ENCODE assay signal across 1 cellular context in the genomic region with DNA sequence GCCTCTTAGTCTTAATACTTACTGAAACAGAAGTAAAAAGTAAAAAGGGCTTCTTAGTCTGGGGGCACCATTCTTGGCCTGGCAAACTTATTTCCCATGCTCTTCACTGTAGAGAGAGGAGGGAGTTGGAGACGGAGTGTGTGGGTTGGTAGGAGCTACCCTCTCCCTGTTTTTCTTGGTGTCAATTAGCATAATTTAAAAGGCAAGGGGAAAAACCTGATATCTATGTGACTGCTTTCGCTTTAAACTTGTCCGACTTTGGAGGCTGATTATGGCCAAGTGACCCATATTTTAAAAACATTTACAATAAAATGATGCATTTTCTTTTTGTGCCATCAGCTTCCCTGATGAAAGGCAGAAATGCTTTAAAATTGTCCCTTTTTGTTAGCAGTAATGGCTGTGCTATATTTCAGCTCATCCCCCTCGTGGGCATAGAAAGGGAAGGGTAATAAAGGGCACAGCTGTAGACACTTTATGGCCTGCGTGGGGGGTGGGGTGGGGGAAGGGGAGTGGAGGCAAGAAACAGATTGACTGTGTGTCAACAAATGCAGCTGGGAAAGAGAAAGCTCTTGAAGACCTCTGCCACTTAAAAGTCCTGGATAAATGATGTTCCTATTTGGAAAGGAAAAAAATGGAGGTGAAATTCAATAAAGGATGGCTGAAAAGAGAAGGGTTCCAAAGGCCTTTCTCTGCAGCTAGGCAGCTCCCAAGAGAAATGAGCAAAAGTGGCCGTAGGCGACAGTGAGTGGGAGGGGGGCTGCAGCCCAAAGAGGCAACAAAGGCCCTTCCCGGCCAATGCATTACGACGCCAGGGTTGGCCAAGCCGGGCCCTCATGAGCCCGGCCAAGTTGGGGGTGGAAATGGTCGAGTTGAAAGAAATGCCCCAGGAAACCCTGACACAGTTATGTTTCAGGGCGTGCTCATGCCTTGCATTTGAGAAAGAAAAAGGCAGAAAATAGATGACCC.
TF ChIP-seq lines count a peak whose summit lies in the region.

No MANE protein-coding gene starts in this region.

TF ChIP-seq in HEK293, 187 proteins besides CTCF, POLR2A, EP300 and RAD21 (continued from another document):
- TF ChIP-seq ZNF114 (tag by site-specific recombination; IDR thresholded peaks at IDR 0.05), result no peak
- TF ChIP-seq KLF1 (tag by site-specific recombination; IDR thresholded peaks at IDR 0.05), result no peak
- TF ChIP-seq ZNF513 (tag by site-specific recombination; IDR thresholded peaks at IDR 0.05), result no peak
- TF ChIP-seq, protein P1, sequence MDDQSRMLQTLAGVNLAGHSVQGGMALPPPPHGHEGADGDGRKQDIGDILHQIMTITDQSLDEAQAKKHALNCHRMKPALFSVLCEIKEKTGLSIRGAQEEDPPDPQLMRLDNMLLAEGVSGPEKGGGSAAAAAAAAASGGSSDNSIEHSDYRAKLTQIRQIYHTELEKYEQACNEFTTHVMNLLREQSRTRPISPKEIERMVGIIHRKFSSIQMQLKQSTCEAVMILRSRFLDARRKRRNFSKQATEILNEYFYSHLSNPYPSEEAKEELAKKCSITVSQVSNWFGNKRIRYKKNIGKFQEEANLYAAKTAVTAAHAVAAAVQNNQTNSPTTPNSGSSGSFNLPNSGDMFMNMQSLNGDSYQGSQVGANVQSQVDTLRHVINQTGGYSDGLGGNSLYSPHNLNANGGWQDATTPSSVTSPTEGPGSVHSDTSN (CRISPR knock-in tag; IDR thresholded peaks at IDR 0.05), result no peak
- TF ChIP-seq, protein P2, sequence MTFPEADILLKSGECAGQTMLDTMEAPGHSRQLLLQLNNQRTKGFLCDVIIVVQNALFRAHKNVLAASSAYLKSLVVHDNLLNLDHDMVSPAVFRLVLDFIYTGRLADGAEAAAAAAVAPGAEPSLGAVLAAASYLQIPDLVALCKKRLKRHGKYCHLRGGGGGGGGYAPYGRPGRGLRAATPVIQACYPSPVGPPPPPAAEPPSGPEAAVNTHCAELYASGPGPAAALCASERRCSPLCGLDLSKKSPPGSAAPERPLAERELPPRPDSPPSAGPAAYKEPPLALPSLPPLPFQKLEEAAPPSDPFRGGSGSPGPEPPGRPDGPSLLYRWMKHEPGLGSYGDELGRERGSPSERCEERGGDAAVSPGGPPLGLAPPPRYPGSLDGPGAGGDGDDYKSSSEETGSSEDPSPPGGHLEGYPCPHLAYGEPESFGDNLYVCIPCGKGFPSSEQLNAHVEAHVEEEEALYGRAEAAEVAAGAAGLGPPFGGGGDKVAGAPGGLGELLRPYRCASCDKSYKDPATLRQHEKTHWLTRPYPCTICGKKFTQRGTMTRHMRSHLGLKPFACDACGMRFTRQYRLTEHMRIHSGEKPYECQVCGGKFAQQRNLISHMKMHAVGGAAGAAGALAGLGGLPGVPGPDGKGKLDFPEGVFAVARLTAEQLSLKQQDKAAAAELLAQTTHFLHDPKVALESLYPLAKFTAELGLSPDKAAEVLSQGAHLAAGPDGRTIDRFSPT (tag by site-specific recombination; IDR thresholded peaks at IDR 0.05), result no peak
- peak; percentile 73 for TF ChIP-seq EGR2 (tag by site-specific recombination; IDR thresholded peaks at IDR 0.05; ENCODE audit: low read depth)
- TF ChIP-seq KLF16 (tag by site-specific recombination; IDR thresholded peaks at IDR 0.05), result no peak
- no peak for TF ChIP-seq ZBTB10 (tag by site-specific recombination; IDR thresholded peaks at IDR 0.05)
- TF ChIP-seq, protein P3, sequence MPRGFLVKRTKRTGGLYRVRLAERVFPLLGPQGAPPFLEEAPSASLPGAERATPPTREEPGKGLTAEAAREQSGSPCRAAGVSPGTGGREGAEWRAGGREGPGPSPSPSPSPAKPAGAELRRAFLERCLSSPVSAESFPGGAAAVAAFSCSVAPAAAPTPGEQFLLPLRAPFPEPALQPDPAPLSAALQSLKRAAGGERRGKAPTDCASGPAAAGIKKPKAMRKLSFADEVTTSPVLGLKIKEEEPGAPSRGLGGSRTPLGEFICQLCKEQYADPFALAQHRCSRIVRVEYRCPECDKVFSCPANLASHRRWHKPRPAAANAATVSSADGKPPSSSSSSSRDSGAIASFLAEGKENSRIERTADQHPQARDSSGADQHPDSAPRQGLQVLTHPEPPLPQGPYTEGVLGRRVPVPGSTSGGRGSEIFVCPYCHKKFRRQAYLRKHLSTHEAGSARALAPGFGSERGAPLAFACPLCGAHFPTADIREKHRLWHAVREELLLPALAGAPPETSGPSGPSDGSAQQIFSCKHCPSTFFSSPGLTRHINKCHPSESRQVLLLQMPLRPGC (tag by site-specific recombination; IDR thresholded peaks at IDR 0.05), result no peak
- no peak for TF ChIP-seq ZNF423 (tag by site-specific recombination; IDR thresholded peaks at IDR 0.05)
- no peak for TF ChIP-seq KLF7 (tag by site-specific recombination; IDR thresholded peaks at IDR 0.05; ENCODE audit: borderline replicate concordance)
- TF ChIP-seq ZNF302 (tag by site-specific recombination; IDR thresholded peaks at IDR 0.05; ENCODE audit: low read depth), result no peak
- no peak for TF ChIP-seq ZNF596 (tag by site-specific recombination; IDR thresholded peaks at IDR 0.05)
- TF ChIP-seq KLF10 (tag by site-specific recombination; IDR thresholded peaks at IDR 0.05), result no peak
- no peak for TF ChIP-seq KLF9 (tag by site-specific recombination; IDR thresholded peaks at IDR 0.05; ENCODE audit: low read depth)
- TF ChIP-seq ZNF416 (tag by site-specific recombination; IDR thresholded peaks at IDR 0.05), result no peak
- TF ChIP-seq PRDM2 (tag by site-specific recombination; IDR thresholded peaks at IDR 0.05; ENCODE audit: borderline replicate concordance), result no peak
- no peak for TF ChIP-seq WT1 (tag by site-specific recombination; IDR thresholded peaks at IDR 0.05)
- TF ChIP-seq, protein P4, sequence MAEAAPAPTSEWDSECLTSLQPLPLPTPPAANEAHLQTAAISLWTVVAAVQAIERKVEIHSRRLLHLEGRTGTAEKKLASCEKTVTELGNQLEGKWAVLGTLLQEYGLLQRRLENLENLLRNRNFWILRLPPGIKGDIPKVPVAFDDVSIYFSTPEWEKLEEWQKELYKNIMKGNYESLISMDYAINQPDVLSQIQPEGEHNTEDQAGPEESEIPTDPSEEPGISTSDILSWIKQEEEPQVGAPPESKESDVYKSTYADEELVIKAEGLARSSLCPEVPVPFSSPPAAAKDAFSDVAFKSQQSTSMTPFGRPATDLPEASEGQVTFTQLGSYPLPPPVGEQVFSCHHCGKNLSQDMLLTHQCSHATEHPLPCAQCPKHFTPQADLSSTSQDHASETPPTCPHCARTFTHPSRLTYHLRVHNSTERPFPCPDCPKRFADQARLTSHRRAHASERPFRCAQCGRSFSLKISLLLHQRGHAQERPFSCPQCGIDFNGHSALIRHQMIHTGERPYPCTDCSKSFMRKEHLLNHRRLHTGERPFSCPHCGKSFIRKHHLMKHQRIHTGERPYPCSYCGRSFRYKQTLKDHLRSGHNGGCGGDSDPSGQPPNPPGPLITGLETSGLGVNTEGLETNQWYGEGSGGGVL (tag by site-specific recombination; IDR thresholded peaks at IDR 0.05), result peak; percentile 5; the same call in 1 of the 2 replicates
- no peak for TF ChIP-seq ZNF112 (tag by site-specific recombination; IDR thresholded peaks at IDR 0.05)
- TF ChIP-seq ZNF776 (tag by site-specific recombination; IDR thresholded peaks at IDR 0.05; ENCODE audit: borderline replicate concordance), result no peak
